ENCODE assay signal across 24 cellular contexts in genomic region chr1:212500986-212501385, GRCh38.
"Had no signal": no experiment of that assay in that cellular context is flagged by ENCODE, and none has a peak within 500 bp of the region (broad histone marks: within the 10 kb centered on the region; RNA-seq: fewer than 3 reads in every experiment).

No MANE protein-coding gene starts in this region.

- H3K27ac Mint-ChIP-seq: activated CD4-positive, alpha-beta memory T cell treated with anti-CD3 and anti-CD28 coated beads, Interleukin-2, amount 10 ng/mL, durations not matched to agents 7 days and 5 days; activated naive CD4-positive, alpha-beta T cell treated with anti-CD3 and anti-CD28 coated beads for 36 hours; activated naive CD8-positive, alpha-beta T cell; activated T-helper 17 cell treated with anti-CD3 and anti-CD28 coated beads, Interleukin-2, amount 50 U/mL, for 72 hours had no signal

- H3K27ac ChIP-seq: SJCRH30, VCaP had no signal

- H3K4me1 Mint-ChIP-seq: activated CD4-positive, alpha-beta memory T cell treated with anti-CD3 and anti-CD28 coated beads, Interleukin-2, amount 10 ng/mL, durations not matched to agents 7 days and 5 days; activated T-helper 17 cell treated with anti-CD3 and anti-CD28 coated beads, Interleukin-2, amount 50 U/mL, for 72 hours had no signal

- H3K36me3 ChIP-seq: SJCRH30 had no signal

- H3K4me3 Mint-ChIP-seq: activated CD4-positive, alpha-beta memory T cell treated with anti-CD3 and anti-CD28 coated beads, Interleukin-2, amount 10 ng/mL, durations not matched to agents 7 days and 5 days; activated naive CD4-positive, alpha-beta T cell treated with anti-CD3 and anti-CD28 coated beads for 36 hours; activated naive CD8-positive, alpha-beta T cell; activated T-helper 17 cell treated with anti-CD3 and anti-CD28 coated beads, Interleukin-2, amount 50 U/mL, for 72 hours had no signal

- H3K9me3 Mint-ChIP-seq: activated naive CD4-positive, alpha-beta T cell treated with anti-CD3 and anti-CD28 coated beads for 36 hours; activated T-helper 17 cell treated with anti-CD3 and anti-CD28 coated beads, Interleukin-2, amount 50 U/mL, for 72 hours had no signal

- DNase-seq: activated CD4-positive, alpha-beta memory T cell treated with anti-CD3 and anti-CD28 coated beads, Interleukin-2, amount 10 ng/mL, durations not matched to agents 7 days and 5 days; activated CD4-positive, alpha-beta T cell treated with anti-CD3 and anti-CD28 coated beads, Interleukin-2, amount 50 U/mL, for 1 hour; activated CD4-positive, CD25-positive, alpha-beta regulatory T cell; activated gamma-delta T cell; activated naive CD4-positive, alpha-beta T cell treated with anti-CD3 and anti-CD28 coated beads for 36 hours; activated T-cell treated with anti-CD3 and anti-CD28 coated beads for 4 hours; activated T-cell treated with anti-CD3 and anti-CD28 coated beads, Interleukin-2, amount 50 U/mL, for 48 hours; anterior cingulate cortex; central memory CD4-positive, alpha-beta T cell; Karpas-422; NCI-H1930; NCI-H2107; NCI-H2171 treated with DMSO at 0.1 percent for 48 hours; NCI-H226; NCI-H526 treated with DMSO at 0.1 percent for 48 hours; NCI-H82; OCI-M1; RPMI8226; SJCRH30; SK-N-SH; T-helper 1 cell had no signal

- H3K4me3 ChIP-seq: SJCRH30 had no signal

- H3K27me3 Mint-ChIP-seq: activated naive CD8-positive, alpha-beta T cell had no signal

- H3K27me3 ChIP-seq: SJCRH30 had no signal

- H3K4me2 ChIP-seq: SK-N-SH had no signal

- H3K36me3 Mint-ChIP-seq: activated naive CD8-positive, alpha-beta T cell had no signal

- H3K9ac ChIP-seq: SK-N-SH had no signal

- H3K9me3 ChIP-seq: SJCRH30, SK-N-SH had no signal
